Comparison of ENCODE assay signal across 8 cellular contexts in the genomic region with DNA sequence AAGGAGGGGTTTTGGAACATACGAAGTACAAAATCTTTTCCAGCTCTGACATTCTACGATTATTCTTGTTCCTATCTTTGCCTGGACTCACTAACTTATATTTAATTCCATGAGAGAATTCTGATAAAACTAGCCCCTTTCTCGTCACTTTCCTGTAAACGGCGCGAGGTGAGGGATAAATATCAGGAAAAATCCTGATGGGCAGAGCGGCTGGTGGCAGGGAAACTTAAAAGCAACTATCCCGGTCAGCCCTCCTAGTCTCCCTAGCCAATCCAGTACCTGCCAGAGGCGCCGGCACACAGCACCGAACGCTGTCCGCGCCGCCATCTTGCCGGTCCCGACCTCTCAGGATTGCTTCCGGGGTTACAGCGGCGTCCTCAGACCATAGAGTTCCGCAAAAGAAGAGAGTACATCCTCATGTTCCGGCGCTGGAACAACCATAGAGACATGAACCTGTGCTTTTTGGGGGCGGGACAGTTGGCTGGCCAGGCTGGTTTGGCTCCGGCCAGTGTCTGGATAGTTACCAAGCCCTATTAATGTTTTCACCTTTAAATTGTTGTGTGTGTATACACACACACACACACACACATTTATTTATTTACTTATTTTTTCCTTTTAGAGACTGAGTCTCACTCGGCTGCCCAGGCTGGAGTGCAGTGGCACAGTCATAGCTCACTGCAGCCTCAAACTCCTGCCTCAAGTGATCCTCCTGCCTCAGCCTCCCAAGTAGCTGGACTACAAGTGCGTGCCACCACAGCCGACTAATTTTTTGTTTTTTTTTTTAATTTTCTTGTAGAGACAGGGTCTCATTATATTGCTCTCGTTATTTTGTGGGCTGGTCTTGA. TPM values are rescaled to one million over a fixed set of nuclear protein-coding genes. Genes with fewer than 3 reads are reported as not detected.
A peak's percentile ranks its signal among the peaks of the same experiment; 100 is the strongest.
DNase-seq lines count a peak whose midpoint lies in the region; FAIRE-seq and TF ChIP-seq lines count a peak whose summit lies in the region.

Gene MRPS10 (minus strand): TSS at position 339 of the 845 bp plus-strand sequence. CDS start 12 bp downstream, at position 327.

- H2BK15ac ChIP-seq in neuronal stem cell (ENCODE audit: low read length): no peak within 1 kb of the TSS

- peak within 1 kb of the TSS; percentile 85 for H2AFZ ChIP-seq in neuronal stem cell (ENCODE audit: low read length)

- DNase-seq in GF-D8 (lab: John Stamatoyannopoulos, UW) (peak; percentile 91), HEK293T (ENCODE audit: extremely low spot score) (peak; percentile 89), MV-4-11 (lab: John Stamatoyannopoulos, UW) (peak; percentile 94), SK-MEL-5 (ENCODE audit: low read depth, low spot score) (peak; percentile 96), frontal cortex (ENCODE audit: low spot score in 2 of 2) (peak; percentile 77 to 83), neuronal stem cell (ENCODE audit: low spot score) (peak; percentile 87)
- peak; percentile 91 for DNase-seq in activated naive CD4-positive, alpha-beta T cell treated with Interleukin-2 at 50 U/mL for 16 hours

- H4K91ac ChIP-seq in neuronal stem cell (ENCODE audit: low read depth, low read length, poor library complexity): no peak within 1 kb of the TSS

- WGBS in neuronal stem cell (ENCODE audit: extremely low coverage in 2 of 2, insufficient read length in 2 of 2, insufficient replicate concordance in 1 of 2), 2 donors: no CpG with 5 or more reads among the region's 29 CpGs

- no peak within 1 kb of the TSS for H3K18ac ChIP-seq in neuronal stem cell (ENCODE audit: low read length)

- no peak within 1 kb of the TSS for H2BK5ac ChIP-seq in neuronal stem cell (ENCODE audit: low read length)

- peak within 1 kb of the TSS; percentile 71 to 91 for H3K4me3 ChIP-seq in neuronal stem cell (ENCODE audit: low read length in 2 of 2)

- H3K36me3 ChIP-seq in neuronal stem cell (replicated peaks in 1 of 2; ENCODE audit: control insufficient read depth in 2 of 2, insufficient read depth in 2 of 2, low read length in 2 of 2): peaks cover 0 to 16% of the 10 kb centered on the region in 2 donors

- no peak within 1 kb of the TSS for H2AK5ac ChIP-seq in neuronal stem cell (ENCODE audit: low read depth, low read length)

- no peak within 1 kb of the TSS for H3K14ac ChIP-seq in neuronal stem cell (ENCODE audit: low read length)

- peak within 1 kb of the TSS; percentile 88 for H3K27ac ChIP-seq in neuronal stem cell (replicated peaks; ENCODE audit: low read length)

- no peaks in the 10 kb centered on the region for H3K9me3 ChIP-seq in neuronal stem cell (replicated peaks in 1 of 2; ENCODE audit: control insufficient read depth in 2 of 2, insufficient read depth in 1 of 2, low read depth in 1 of 2, low read length in 2 of 2)

- H3K4me2 ChIP-seq in neuronal stem cell (ENCODE audit: insufficient read depth, low read length, poor library complexity, severe bottlenecking): peak within 1 kb of the TSS; percentile 61

- H3K4ac ChIP-seq in neuronal stem cell (ENCODE audit: low read length): no peak within 1 kb of the TSS

- H2BK120ac ChIP-seq in neuronal stem cell (ENCODE audit: low read depth, low read length): no peak within 1 kb of the TSS

- peak within 1 kb of the TSS; percentile 17 for H4K8ac ChIP-seq in neuronal stem cell (ENCODE audit: low read depth, low read length)

- H3K9ac ChIP-seq in neuronal stem cell (ENCODE audit: low read depth, low read length, poor library complexity): peak within 1 kb of the TSS; percentile 78

- CTCF ChIA-PET in HEK293T (lab: Yijun Ruan, JAX): interaction anchor here (0.6 kb wide), 1 partner anchor 43 kb away, joined by 3 read pairs; no protein-coding TSS in a partner anchor

- H3K79me1 ChIP-seq in neuronal stem cell (ENCODE audit: low read depth, low read length): peaks cover 2% of the 10 kb centered on the region

- H3K23ac ChIP-seq in neuronal stem cell (ENCODE audit: low read depth, low read length, poor library complexity): peak within 1 kb of the TSS; percentile 76

- H2BK12ac ChIP-seq in neuronal stem cell (ENCODE audit: low read length): no peak within 1 kb of the TSS

- in situ Hi-C loops in SK-MEL-5 (cut with HindIII; ENCODE audit: low pct_unique_long_range_greater_than_20kb, low sequenced_read_pairs): no loop called here

- TF ChIP-seq CTCF in subcutaneous adipose tissue (IDR thresholded peaks at IDR 0.05; ENCODE audit: low read depth): no peak

- no peaks in the 10 kb centered on the region for H3K27me3 ChIP-seq in neuronal stem cell (ENCODE audit: control insufficient read depth in 3 of 3, insufficient read depth in 3 of 3, low read depth in 1 of 3, low read length in 3 of 3)

- H3K4me1 ChIP-seq in neuronal stem cell (ENCODE audit: control insufficient read depth in 2 of 2, insufficient read depth in 1 of 2, low read depth in 1 of 2, low read length in 2 of 2): peaks cover 0 to 3% of the 10 kb centered on the region in 2 donors

- FAIRE-seq in frontal cortex (lab: Jason Lieb, UNC): no peak

- POLR2A ChIA-PET in HEK293T (lab: Yijun Ruan, JAX): interaction anchor here (0.6 to 2.4 kb wide), 7 partner anchors 9 to 329 kb away, joined by 3 to 14 read pairs (median 4); no protein-coding TSS in a partner anchor

TF ChIP-seq in HEK293T, 16 proteins besides CTCF, POLR2A, EP300 and RAD21:
- TF ChIP-seq ELF4 (IDR thresholded peaks at IDR 0.05) (peak; percentile 47; the same call in 1 of the 2 replicates), NFRKB (IDR thresholded peaks at IDR 0.05) (peak; percentile 75)
- TF ChIP-seq, protein P1, sequence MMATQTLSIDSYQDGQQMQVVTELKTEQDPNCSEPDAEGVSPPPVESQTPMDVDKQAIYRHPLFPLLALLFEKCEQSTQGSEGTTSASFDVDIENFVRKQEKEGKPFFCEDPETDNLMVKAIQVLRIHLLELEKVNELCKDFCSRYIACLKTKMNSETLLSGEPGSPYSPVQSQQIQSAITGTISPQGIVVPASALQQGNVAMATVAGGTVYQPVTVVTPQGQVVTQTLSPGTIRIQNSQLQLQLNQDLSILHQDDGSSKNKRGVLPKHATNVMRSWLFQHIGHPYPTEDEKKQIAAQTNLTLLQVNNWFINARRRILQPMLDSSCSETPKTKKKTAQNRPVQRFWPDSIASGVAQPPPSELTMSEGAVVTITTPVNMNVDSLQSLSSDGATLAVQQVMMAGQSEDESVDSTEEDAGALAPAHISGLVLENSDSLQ (IDR thresholded peaks at IDR 0.05): no peak

RNA-seq across cellular contexts. Expression of gene MRPS10, which starts in this region (rescaled TPM):
- total RNA-seq in SK-MEL-5 (2014; rRNA removed; shearing (Covaris generic)): 73.6 and 82.6 TPM in 2 replicates
- 57.6 and 66.0 TPM in 2 replicates for polyA plus RNA-seq in SK-MEL-5 (2015; cell fraction: cytosol; rRNA removed)
- 18.6 and 20.1 TPM in 2 replicates for polyA plus RNA-seq in SK-MEL-5 (2015; cell fraction: nucleus; rRNA removed)
- total RNA-seq in frontal cortex (51.4 TPM), subcutaneous adipose tissue (10 to 100 TPM; 29.1 to 35.6 (median 31.9) TPM)
- 29.3 TPM for polyA plus RNA-seq in neuronal stem cell (2013, experiment 1 of 2)
- 29.5 TPM for polyA plus RNA-seq in neuronal stem cell (2013, experiment 2 of 2)

Comparison
In these comparisons a context has a peak if more than half of its experiments do, and no peak if none do; other contexts are left out.
1. Peak in every context shown above with its lines: DNase-seq, H3K4me3 ChIP-seq and H3K27ac ChIP-seq.